ENCODE assay signal across 18 cellular contexts in the genomic region with DNA sequence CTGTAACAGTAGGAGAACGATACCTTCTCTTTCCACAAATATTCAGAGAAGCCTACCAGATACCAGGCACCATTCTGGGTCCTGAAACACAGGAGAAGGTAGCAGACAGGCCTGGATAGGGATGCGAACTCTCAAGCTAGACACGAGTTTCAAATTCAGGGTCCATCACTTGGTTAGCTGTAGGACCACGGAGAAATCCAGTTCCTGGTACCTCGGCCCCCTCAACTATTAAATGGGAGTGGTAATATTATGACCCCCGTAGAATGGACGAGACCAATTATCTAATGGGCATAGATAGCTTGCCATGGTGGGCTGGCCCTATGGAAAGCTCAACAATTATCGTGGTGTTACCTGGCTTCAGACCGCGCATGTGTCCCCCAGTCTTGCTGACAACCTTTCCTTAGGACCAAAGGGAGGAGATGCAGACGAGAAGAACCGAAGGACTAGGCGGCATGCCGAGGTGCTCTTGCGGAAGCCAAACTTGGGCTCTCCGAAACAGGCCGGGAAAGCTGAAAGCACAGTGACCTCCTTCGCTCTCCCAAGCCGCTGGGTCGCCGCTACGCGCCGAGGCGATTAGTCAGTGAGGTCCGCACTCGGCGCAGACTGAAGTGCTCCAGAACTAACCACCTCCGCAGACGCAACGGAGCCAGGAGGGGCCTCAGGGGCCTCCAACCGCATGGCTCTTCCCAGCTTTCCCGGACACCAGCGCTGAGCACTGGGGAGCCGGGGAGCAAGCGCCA. TPM values are rescaled to one million over a fixed set of nuclear protein-coding genes. Genes with fewer than 3 reads are reported as not detected.
DNase-seq lines count a peak whose midpoint lies in the region; ATAC-seq and TF ChIP-seq lines count a peak whose summit lies in the region.
"Had no signal": no experiment of that assay in that cellular context is flagged by ENCODE, and none has a peak within 500 bp of the region (broad histone marks: within the 10 kb centered on the region; RNA-seq: fewer than 3 reads in every experiment).

No MANE protein-coding gene starts in this region.

- no peaks in the 10 kb centered on the region for H3K4me1 Mint-ChIP-seq in osteocyte (ENCODE audit: unreplicated experiment)

- DNase-seq in EH (ENCODE audit: low read depth), result peak; percentile 54
- DNase-seq in HK-2 (ENCODE audit: unreplicated experiment), result peak; percentile 87
- peak; percentile 36 for DNase-seq in fibroblast of pulmonary artery (ENCODE audit: low read depth)
- DNase-seq in osteocyte (ENCODE audit: extremely low spot score, unreplicated experiment), result peak; percentile 71
- no peak for DNase-seq in LoVo (ENCODE audit: low spot score)
- no peak for DNase-seq in NCI-H1436 (lab: John Stamatoyannopoulos, UW)
- DNase-seq: activated CD4-positive, alpha-beta memory T cell treated with anti-CD3 and anti-CD28 coated beads, Interleukin-2, amount 10 ng/mL, durations not matched to agents 7 days and 5 days; amygdala; hippocampal formation; NCI-H526 treated with DMSO at 0.1 percent for 48 hours had no signal

- H3K36me3 Mint-ChIP-seq in osteocyte (ENCODE audit: unreplicated experiment), result no peaks in the 10 kb centered on the region

- no peak for TF ChIP-seq CTCF in fibroblast of pulmonary artery (IDR thresholded peaks at IDR 0.05; ENCODE audit: low read length, missing control alignments)
- TF ChIP-seq CTCF in osteocyte (IDR thresholded peaks at IDR 0.05), result no peak

- peaks cover 56% of the 10 kb centered on the region for H3K27me3 Mint-ChIP-seq in osteocyte (ENCODE audit: unreplicated experiment)

- ATAC-seq in esophagus mucosa (no peak), GM19324 (IDR thresholded peaks at IDR 0.05; ENCODE audit: low FRiP score, unreplicated experiment) (no peak)
- ATAC-seq: activated T-helper 17 cell treated with anti-CD3 and anti-CD28 coated beads, Interleukin-2, amount 50 U/mL, for 72 hours; naive thymus-derived CD4-positive, alpha-beta T cell had no signal

- no peak overlapping the region for H3K4me3 ChIP-seq in fibroblast of pulmonary artery (replicated peaks; ENCODE audit: low read depth, low read length)
- H3K4me3 ChIP-seq: BLaER1, prostate gland had no signal

- H3K27ac Mint-ChIP-seq in osteocyte (ENCODE audit: unreplicated experiment), result no peak overlapping the region
- H3K27ac Mint-ChIP-seq: activated CD4-positive, alpha-beta memory T cell treated with anti-CD3 and anti-CD28 coated beads, Interleukin-2, amount 10 ng/mL, durations not matched to agents 7 days and 5 days; activated T-helper 17 cell treated with anti-CD3 and anti-CD28 coated beads, Interleukin-2, amount 50 U/mL, for 72 hours; dendritic cell treated with granulocyte-macrophage colony-stimulating factor and Interleukin-4, amounts not matched to agents 40 ng/mL and 50 ng/mL, for 4 days; naive thymus-derived CD4-positive, alpha-beta T cell had no signal

- no peak overlapping the region for H3K4me3 Mint-ChIP-seq in osteocyte (ENCODE audit: unreplicated experiment)
- H3K4me3 Mint-ChIP-seq: activated CD4-positive, alpha-beta memory T cell treated with anti-CD3 and anti-CD28 coated beads, Interleukin-2, amount 10 ng/mL, durations not matched to agents 7 days and 5 days; activated T-helper 17 cell treated with anti-CD3 and anti-CD28 coated beads, Interleukin-2, amount 50 U/mL, for 72 hours; dendritic cell treated with granulocyte-macrophage colony-stimulating factor and Interleukin-4, amounts not matched to agents 40 ng/mL and 50 ng/mL, for 4 days had no signal

- no peaks in the 10 kb centered on the region for H3K9me3 Mint-ChIP-seq in osteocyte (ENCODE audit: unreplicated experiment)
- H3K9me3 Mint-ChIP-seq: activated T-helper 17 cell treated with anti-CD3 and anti-CD28 coated beads, Interleukin-2, amount 50 U/mL, for 72 hours had no signal

RNA-seq across cellular contexts. Expression of a gene that starts 19.6 kb away (rescaled TPM):
- 2.7 and 2.9 TPM in 2 replicates for total RNA-seq in osteocyte
- total RNA-seq in esophagus mucosa, result not detected
- total RNA-seq: activated CD4-positive, alpha-beta memory T cell treated with anti-CD3 and anti-CD28 coated beads, Interleukin-2, amount 10 ng/mL, durations not matched to agents 7 days and 5 days; activated T-helper 17 cell treated with anti-CD3 and anti-CD28 coated beads, Interleukin-2, amount 50 U/mL, for 72 hours; liver; naive thymus-derived CD4-positive, alpha-beta T cell had no signal

RNA-seq across cellular contexts. Expression of a gene that starts 40.5 kb away (rescaled TPM):
- total RNA-seq in osteocyte, result 13.2 and 16.2 TPM in 2 replicates
- total RNA-seq in esophagus mucosa, result 8.1 TPM

Comparison
In these comparisons a context has a peak if more than half of its experiments do, and no peak if none do; other contexts are left out.
1. DNase-seq: peak in EH (single experiment), HK-2 (single experiment), fibroblast of pulmonary artery (single experiment) and osteocyte (single experiment); none in LoVo (single experiment) and NCI-H1436 (single experiment).